Comparison of ENCODE assay signal across 8 cellular contexts in the genomic region with DNA sequence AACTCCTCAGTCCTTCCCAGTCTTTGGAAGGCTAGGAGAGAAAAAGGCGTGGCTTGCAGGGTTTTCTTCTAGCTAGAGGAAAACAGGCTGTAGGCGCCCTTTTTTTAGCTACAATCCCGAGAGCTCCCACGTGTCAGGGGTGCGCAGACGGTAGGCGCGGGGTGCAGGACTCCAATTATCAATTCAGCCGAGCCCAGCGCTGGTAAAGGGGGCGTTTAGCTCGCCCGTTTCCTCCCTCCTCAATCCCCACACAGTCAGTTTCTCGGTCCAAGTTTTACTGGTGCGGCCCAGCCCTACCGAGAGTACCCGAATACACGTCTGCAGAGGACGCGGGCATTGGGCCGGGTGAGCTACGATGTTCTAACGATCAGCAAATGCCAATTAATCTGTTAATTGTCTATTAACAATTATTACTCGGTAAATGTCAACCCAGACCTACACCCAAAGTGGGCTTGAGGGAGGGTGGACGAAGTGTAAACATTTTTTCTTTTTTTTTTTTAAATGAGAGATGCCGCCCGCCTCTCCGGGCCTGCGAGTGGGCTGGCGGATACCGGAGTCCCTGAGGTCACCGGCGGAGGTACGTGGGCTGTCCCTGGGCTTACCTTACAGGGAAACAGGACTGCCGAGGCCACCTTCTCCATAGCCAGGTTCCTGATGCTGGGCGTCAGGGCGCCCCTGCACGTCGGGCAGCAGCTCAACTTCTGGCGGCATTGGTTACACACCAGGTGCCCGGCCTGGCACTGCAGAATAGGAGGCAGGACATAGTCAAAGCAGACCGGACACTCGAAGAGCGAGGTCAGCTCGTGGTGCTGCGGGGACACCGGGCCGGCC. TPM values are rescaled to one million over a fixed set of nuclear protein-coding genes. Genes with fewer than 3 reads are reported as not detected.
DNase-seq lines count a peak whose midpoint lies in the region; ATAC-seq and TF ChIP-seq lines count a peak whose summit lies in the region.

No MANE protein-coding gene starts in this region.

- peaks cover 13% of the 10 kb centered on the region for H3K36me3 Mint-ChIP-seq in CD4-positive, CD25-positive, alpha-beta regulatory T cell
- peaks cover 5% of the 10 kb centered on the region for H3K36me3 Mint-ChIP-seq in progenitor cell of endocrine pancreas (ENCODE audit: insufficient read depth)

- peaks cover 0 to 1% (median 0%) of the 10 kb centered on the region in 7 donors for H3K9me3 Mint-ChIP-seq in CD4-positive, CD25-positive, alpha-beta regulatory T cell
- H3K9me3 Mint-ChIP-seq in progenitor cell of endocrine pancreas (ENCODE audit: low read depth), result no peaks in the 10 kb centered on the region

- H3K4me3 Mint-ChIP-seq in CD4-positive, CD25-positive, alpha-beta regulatory T cell, result peak overlapping the region; percentile 88 to 97 (median 95)
- peak overlapping the region; percentile 94 for H3K4me3 Mint-ChIP-seq in progenitor cell of endocrine pancreas (ENCODE audit: low read depth)

- H3K27ac ChIP-seq in CD4-positive, CD25-positive, alpha-beta regulatory T cell (ENCODE audit: insufficient read depth, low read length, poor library complexity, severe bottlenecking), result peak overlapping the region; percentile 99
- H3K27ac ChIP-seq in HUES6 (ENCODE audit: low read depth, low read length), result no peak overlapping the region
- H3K27ac ChIP-seq in SJSA1, result no peak overlapping the region
- H3K27ac ChIP-seq in ascending aorta, result peak overlapping the region; percentile 92 to 97

- H3K27me3 ChIP-seq in CD4-positive, CD25-positive, alpha-beta regulatory T cell (ENCODE audit: control insufficient read depth, insufficient read depth, low read length), result no peaks in the 10 kb centered on the region
- H3K27me3 ChIP-seq in HUES6 (ENCODE audit: control insufficient read depth, insufficient read depth, low read length) (peaks cover 20% of the 10 kb centered on the region), SJSA1 (replicated peaks) (no peaks in the 10 kb centered on the region), ascending aorta (no peaks in the 10 kb centered on the region)

- peak overlapping the region; percentile 81 for H3K9ac ChIP-seq in HUES6 (ENCODE audit: low read length)

- H3K4me1 ChIP-seq in CD4-positive, CD25-positive, alpha-beta regulatory T cell (ENCODE audit: control insufficient read depth, insufficient read depth, low read length, poor library complexity, severe bottlenecking), result peaks cover 59% of the 10 kb centered on the region
- H3K4me1 ChIP-seq in HUES6 (ENCODE audit: control insufficient read depth, insufficient read depth, low read length) (peaks cover 41% of the 10 kb centered on the region), SJSA1 (replicated peaks) (peaks cover 46% of the 10 kb centered on the region), ascending aorta (peaks cover 0 to 31% of the 10 kb centered on the region in 2 donors)

- peaks cover 19 to 58% (median 46%) of the 10 kb centered on the region in 4 donors for H3K4me1 Mint-ChIP-seq in CD4-positive, CD25-positive, alpha-beta regulatory T cell
- H3K4me1 Mint-ChIP-seq in progenitor cell of endocrine pancreas (ENCODE audit: low read depth), result peaks cover 27% of the 10 kb centered on the region

- H3K9me3 ChIP-seq in CD4-positive, CD25-positive, alpha-beta regulatory T cell (ENCODE audit: control insufficient read depth in 2 of 2, low read length in 2 of 2), result no peaks in the 10 kb centered on the region
- H3K9me3 ChIP-seq in HUES6 (ENCODE audit: control insufficient read depth, insufficient read depth, low read depth, low read length) (no peaks in the 10 kb centered on the region), SJSA1 (replicated peaks) (no peaks in the 10 kb centered on the region), ascending aorta (no peaks in the 10 kb centered on the region)

- TF ChIP-seq CTCF in ascending aorta (IDR thresholded peaks at IDR 0.05) (no peak), progenitor cell of endocrine pancreas (IDR thresholded peaks at IDR 0.05; ENCODE audit: unreplicated experiment) (no peak)

- intact Hi-C loops in ascending aorta (cut with DNase I), result loop anchor here (2.0 to 5.0 kb wide), 2 partner anchors 159 to 355 kb away; partner anchors contain the start of genes SELENOT and TSC22D2

- DNase-seq in CD4-positive, CD25-positive, alpha-beta regulatory T cell, result peak; percentile 20 to 55 (median 42)
- DNase-seq in SJSA1 (ENCODE audit: low read depth in 1 of 2, low spot score in 2 of 2), result peak in 1 of 2 experiments; percentile 48
- peak in 1 of 2 donors; percentile 76 for DNase-seq in ascending aorta (ENCODE audit: low spot score in 2 of 2)
- peak; percentile 51 for DNase-seq in hepatic stellate cell (ENCODE audit: low spot score)
- DNase-seq in progenitor cell of endocrine pancreas (ENCODE audit: low spot score, unreplicated experiment), result peak; percentile 14
- DNase-seq in GDM1 (lab: John Stamatoyannopoulos, UW), result no peak

- H3K36me3 ChIP-seq in CD4-positive, CD25-positive, alpha-beta regulatory T cell (ENCODE audit: control insufficient read depth, insufficient read depth, low read length), result no peaks in the 10 kb centered on the region
- H3K36me3 ChIP-seq in HUES6 (ENCODE audit: control insufficient read depth, insufficient read depth, low read length) (no peaks in the 10 kb centered on the region; the same call in 1 of the 2 replicates), SJSA1 (peaks cover 16% of the 10 kb centered on the region), ascending aorta (no peaks in the 10 kb centered on the region)

- H3K4me3 ChIP-seq in CD4-positive, CD25-positive, alpha-beta regulatory T cell (ENCODE audit: low read depth, low read length), result peak overlapping the region; percentile 90
- H3K4me3 ChIP-seq in HUES6 (ENCODE audit: low read depth, low read length) (peak overlapping the region; percentile 86), SJSA1 (peak overlapping the region; percentile 99), ascending aorta (peak overlapping the region; percentile 81 to 94)

- peak overlapping the region; percentile 43 to 95 (median 87) for H3K27ac Mint-ChIP-seq in CD4-positive, CD25-positive, alpha-beta regulatory T cell
- peak overlapping the region; percentile 96 for H3K27ac Mint-ChIP-seq in progenitor cell of endocrine pancreas

- ATAC-seq in CD4-positive, CD25-positive, alpha-beta regulatory T cell (ENCODE audit: low read depth in 2 of 2), result no peak
- ATAC-seq in HG02981 (IDR thresholded peaks at IDR 0.05; ENCODE audit: unreplicated experiment), result no peak

- H3K27me3 Mint-ChIP-seq in CD4-positive, CD25-positive, alpha-beta regulatory T cell, result no peaks in the 10 kb centered on the region
- peaks cover 9% of the 10 kb centered on the region for H3K27me3 Mint-ChIP-seq in progenitor cell of endocrine pancreas

RNA-seq across cellular contexts. Expression of gene SIAH2, which starts 0.9 kb away (rescaled TPM):
- 61.4 TPM for total RNA-seq in CD4-positive, CD25-positive, alpha-beta regulatory T cell
- polyA plus RNA-seq in CD4-positive, CD25-positive, alpha-beta regulatory T cell, result 10 to 100 TPM; 23.5 to 46.3 (median 27.5) TPM
- 22.7 and 24.6 TPM in 2 replicates for total RNA-seq in SJSA1 (2014; rRNA removed; shearing (Covaris generic))
- total RNA-seq in ascending aorta (50.9 TPM), progenitor cell of endocrine pancreas (14.4 and 17.9 TPM in 2 replicates)

RNA-seq across cellular contexts. Expression of gene ERICH6, which starts 58.3 kb away (rescaled TPM):
- not detected for total RNA-seq in CD4-positive, CD25-positive, alpha-beta regulatory T cell
- under 1 TPM in 2 of 4 donors, not detected in 2; 0.17 to 0.77 TPM for polyA plus RNA-seq in CD4-positive, CD25-positive, alpha-beta regulatory T cell
- not detected in 2 replicates for total RNA-seq in SJSA1 (2014; rRNA removed; shearing (Covaris generic))
- total RNA-seq in ascending aorta, result not detected
- total RNA-seq in progenitor cell of endocrine pancreas, result 0.49 TPM in 1 of 2 replicates, not detected in the other

Comparison
In these comparisons a context has a peak if more than half of its experiments do, and no peak if none do; other contexts are left out.
1. H3K27ac ChIP-seq: peak in CD4-positive, CD25-positive, alpha-beta regulatory T cell (single experiment) and ascending aorta (2 of 2); none in HUES6 (single experiment) and SJSA1 (single experiment).
2. Peak in every context shown above with its lines, with median percentiles within 50 percentile points of each other: H3K4me3 ChIP-seq.